ENCODE assay signal across 28 cellular contexts in the genomic region with DNA sequence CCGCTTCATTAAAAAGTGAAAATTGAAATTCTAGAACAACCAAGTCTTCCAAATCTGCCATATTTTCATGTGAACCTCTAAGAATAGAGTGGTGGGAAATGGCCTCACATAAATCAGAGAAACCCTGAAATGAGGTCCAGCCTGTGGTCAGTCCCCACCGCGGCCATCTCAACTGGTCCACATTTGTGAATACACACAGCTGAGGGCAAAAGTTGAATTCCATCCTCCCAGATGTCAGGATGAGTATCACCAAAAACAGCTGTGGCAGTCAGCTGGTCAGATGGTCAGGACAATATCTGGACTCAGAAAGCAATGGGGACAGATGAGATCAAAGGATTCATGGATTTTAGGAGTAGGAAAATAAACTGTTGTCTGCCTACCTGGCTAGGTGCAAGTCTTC.
"Had no signal": no experiment of that assay in that cellular context is flagged by ENCODE, and none has a peak within 500 bp of the region (broad histone marks: within the 10 kb centered on the region; RNA-seq: fewer than 3 reads in every experiment).

No MANE protein-coding gene starts in this region.

- H3K27me3 ChIP-seq: dorsolateral prefrontal cortex, foreskin keratinocyte, gastroesophageal sphincter, heart left ventricle, hepatocyte, neutrophil, sigmoid colon, spleen, suprapubic skin, vagina had no signal

- H3K4me2 ChIP-seq: hepatocyte had no signal

- ATAC-seq: esophagus mucosa; gastroesophageal sphincter; heart left ventricle; left lobe of liver; natural killer cell treated with Interleukin-12 subunit alpha and Interleukin-12 subunit beta and Interleukin-15 and Interleukin-18, amount 100 ng/mL, for 72 hours; stimulated activated naive B cell treated with anti-CD40 and anti-IgM and Interleukin-4, amounts not matched to agents 10 μg/mL and 1 μg/mL and 100 μg/mL, for 72 hours had no signal

- H3K27me3 Mint-ChIP-seq: stimulated activated naive CD8-positive, alpha-beta T cell treated with anti-CD3 and anti-CD28 coated beads, Interleukin-15, Interleukin-2, amounts not matched to agents 100 ng/mL and 50 ng/mL, for 24 hours had no signal

- DNase-seq: dorsolateral prefrontal cortex; effector CD4-positive, alpha-beta T cell; heart left ventricle; kidney; naive B cell; sigmoid colon; spleen; stimulated activated CD4-positive, alpha-beta T cell treated with anti-CD3 and anti-CD28 coated beads, Interleukin-15, amount 100 ng/mL, for 24 hours; stimulated activated CD4-positive, alpha-beta T cell treated with anti-CD3 and anti-CD28 coated beads, Interleukin-2, amount 100 ng/mL, for 48 hours; stimulated activated naive B cell treated with anti-CD40 and anti-IgM and Interleukin-4, amounts not matched to agents 10 μg/mL and 1 μg/mL and 100 μg/mL, for 72 hours had no signal

- H3K9me3 Mint-ChIP-seq: stimulated activated naive CD8-positive, alpha-beta T cell treated with anti-CD3 and anti-CD28 coated beads, Interleukin-15, Interleukin-2, amounts not matched to agents 100 ng/mL and 50 ng/mL, for 24 hours had no signal

- H3K4me1 Mint-ChIP-seq: memory B cell; naive B cell; neural crest cell; stimulated activated naive B cell treated with anti-CD40 and anti-IgM and Interleukin-4, amounts not matched to agents 10 μg/mL and 1 μg/mL and 100 μg/mL, for 72 hours had no signal

- H3K27ac Mint-ChIP-seq: memory B cell; naive B cell; natural killer cell treated with Interleukin-12 subunit alpha and Interleukin-12 subunit beta and Interleukin-15 and Interleukin-18, amount 100 ng/mL, for 72 hours; progenitor cell of endocrine pancreas; stimulated activated naive B cell treated with anti-CD40 and anti-IgM and Interleukin-4, amounts not matched to agents 10 μg/mL and 1 μg/mL and 100 μg/mL, for 72 hours; stimulated activated naive CD8-positive, alpha-beta T cell treated with anti-CD3 and anti-CD28 coated beads, Interleukin-15, Interleukin-2, amounts not matched to agents 100 ng/mL and 50 ng/mL, for 24 hours had no signal

- H3K79me2 ChIP-seq: hepatocyte, parathyroid adenoma had no signal

- H2AFZ ChIP-seq: hepatocyte, parathyroid adenoma had no signal

- H3K4me3 ChIP-seq: dorsolateral prefrontal cortex, gastroesophageal sphincter, heart left ventricle, hepatocyte, lung, sigmoid colon, skin epidermis, spleen, suprapubic skin, vagina had no signal

- H3K27ac ChIP-seq: dorsolateral prefrontal cortex, epithelial cell of prostate, foreskin keratinocyte, gastroesophageal sphincter, heart left ventricle, hepatocyte, neutrophil, parathyroid adenoma, sigmoid colon, skin epidermis, spleen, suprapubic skin, vagina had no signal

- H3K9ac ChIP-seq: parathyroid adenoma had no signal

- H3K9me3 ChIP-seq: neutrophil, sigmoid colon, suprapubic skin, vagina had no signal

- H3K36me3 ChIP-seq: gastroesophageal sphincter, heart left ventricle, neutrophil, sigmoid colon, spleen, suprapubic skin, vagina had no signal

- H3K4me1 ChIP-seq: foreskin keratinocyte, gastroesophageal sphincter, heart left ventricle, parathyroid adenoma, sigmoid colon, spleen, suprapubic skin, vagina had no signal

- H3K36me3 Mint-ChIP-seq: memory B cell; natural killer cell treated with Interleukin-12 subunit alpha and Interleukin-12 subunit beta and Interleukin-15 and Interleukin-18, amount 100 ng/mL, for 72 hours; stimulated activated naive B cell treated with anti-CD40 and anti-IgM and Interleukin-4, amounts not matched to agents 10 μg/mL and 1 μg/mL and 100 μg/mL, for 72 hours had no signal

- H3K4me3 Mint-ChIP-seq: memory B cell; natural killer cell treated with Interleukin-12 subunit alpha and Interleukin-12 subunit beta and Interleukin-15 and Interleukin-18, amount 100 ng/mL, for 72 hours; neural crest cell; stimulated activated naive B cell treated with anti-CD40 and anti-IgM and Interleukin-4, amounts not matched to agents 10 μg/mL and 1 μg/mL and 100 μg/mL, for 72 hours; stimulated activated naive CD8-positive, alpha-beta T cell treated with anti-CD3 and anti-CD28 coated beads, Interleukin-15, Interleukin-2, amounts not matched to agents 100 ng/mL and 50 ng/mL, for 24 hours had no signal

- FAIRE-seq: colon, kidney had no signal
